In genomic region chr18:75132471-75132870, GRCh38 we compare ENCODE assay signal across 20 cellular contexts.
DNase-seq lines count a peak whose midpoint lies in the region; ATAC-seq and TF ChIP-seq lines count a peak whose summit lies in the region.
"Had no signal": no experiment of that assay in that cellular context is flagged by ENCODE, and none has a peak within 500 bp of the region (broad histone marks: within the 10 kb centered on the region; RNA-seq: fewer than 3 reads in every experiment).

No MANE protein-coding gene starts in this region.

- H3K27me3 ChIP-seq in gastroesophageal sphincter, result no peaks in the 10 kb centered on the region
- H3K27me3 ChIP-seq: SJSA1 had no signal

- 94 to 98% methylated on average over 2 to 5 of the region's 17 CpGs for WGBS in gastroesophageal sphincter (ENCODE audit: low coverage in 1 of 2), 2 donors

- H3K4me3 Mint-ChIP-seq in T-helper 2 cell treated with Interferon-gamma antibody and Interleukin-4, amounts not matched to agents 5 μg/mL and 100 μg/mL, for 36 hours, result no peak overlapping the region
- H3K4me3 Mint-ChIP-seq: CD14-positive monocyte had no signal

- ATAC-seq in gastroesophageal sphincter, result no peak
- ATAC-seq: HCT116, Right ventricle myocardium inferior had no signal

- no peaks in the 10 kb centered on the region for H3K4me1 Mint-ChIP-seq in T-helper 2 cell treated with Interferon-gamma antibody and Interleukin-4, amounts not matched to agents 5 μg/mL and 100 μg/mL, for 36 hours (ENCODE audit: low read depth)
- H3K4me1 Mint-ChIP-seq: CD14-positive monocyte had no signal

- TF ChIP-seq CTCF in C4-2B (conservative IDR thresholded peaks at IDR 0.05) (no peak), LNCaP clone FGC (IDR thresholded peaks at IDR 0.05; ENCODE audit: control insufficient read depth, extremely low read depth, insufficient read depth) (no peak), coronary artery (IDR thresholded peaks at IDR 0.05) (no peak), gastroesophageal sphincter (IDR thresholded peaks at IDR 0.05) (no peak)

- no peak for TF ChIP-seq POLR2A in gastroesophageal sphincter (IDR thresholded peaks at IDR 0.05)

- no peak overlapping the region for H3K27ac Mint-ChIP-seq in T-helper 2 cell treated with Interferon-gamma antibody and Interleukin-4, amounts not matched to agents 5 μg/mL and 100 μg/mL, for 36 hours

- H3K27ac ChIP-seq in C4-2B (peak overlapping the region; percentile 5; the same call in 1 of the 2 replicates), coronary artery (no peak overlapping the region), gastroesophageal sphincter (no peak overlapping the region)
- H3K27ac ChIP-seq: SJSA1 had no signal

- DNase-seq in LNCaP clone FGC (ENCODE audit: low read depth), result no peak
- DNase-seq in coronary artery (ENCODE audit: low spot score), result peak; percentile 49
- DNase-seq in posterior vena cava (ENCODE audit: low spot score), result peak; percentile 36
- no peak for DNase-seq in T-helper 2 cell treated with Interferon-gamma antibody and Interleukin-4, amounts not matched to agents 5 μg/mL and 100 μg/mL, for 36 hours (ENCODE audit: low spot score)
- DNase-seq in effector CD8-positive, alpha-beta T cell (lab: John Stamatoyannopoulos, UW), result no peak
- DNase-seq: GDM1, GOT3, KG1, MV-4-11, NCI-H1694, NCI-H2081 treated with DMSO at 0.1 percent for 48 hours, NCI-H2171 treated with DMSO at 0.1 percent for 48 hours, NCI-H524 treated with DMSO at 0.1 percent for 48 hours, OCI-M1 had no signal

- intact Hi-C loops in posterior vena cava (cut with DNase I), result no loop called here

- H3K4me1 ChIP-seq in gastroesophageal sphincter, result peaks cover 0 to 8% (median 0%) of the 10 kb centered on the region in 3 donors

- no peaks in the 10 kb centered on the region for H3K27me3 Mint-ChIP-seq in T-helper 2 cell treated with Interferon-gamma antibody and Interleukin-4, amounts not matched to agents 5 μg/mL and 100 μg/mL, for 36 hours (ENCODE audit: low read depth)

- no peaks in the 10 kb centered on the region for H3K9me3 ChIP-seq in gastroesophageal sphincter
- H3K9me3 ChIP-seq: SJSA1 had no signal

- H3K9me3 Mint-ChIP-seq in T-helper 2 cell treated with Interferon-gamma antibody and Interleukin-4, amounts not matched to agents 5 μg/mL and 100 μg/mL, for 36 hours, result no peaks in the 10 kb centered on the region

- H3K4me3 ChIP-seq in LNCaP clone FGC (ENCODE audit: low read depth, low read length) (peak overlapping the region; percentile 1; the same call in 1 of the 2 replicates), coronary artery (no peak overlapping the region), gastroesophageal sphincter (no peak overlapping the region)
- H3K4me3 ChIP-seq: SJSA1 had no signal

- no peaks in the 10 kb centered on the region for H3K36me3 ChIP-seq in gastroesophageal sphincter
- H3K36me3 ChIP-seq: SJSA1 had no signal

- no peak for TF ChIP-seq EP300 in gastroesophageal sphincter (IDR thresholded peaks at IDR 0.05)

- H3K36me3 Mint-ChIP-seq in T-helper 2 cell treated with Interferon-gamma antibody and Interleukin-4, amounts not matched to agents 5 μg/mL and 100 μg/mL, for 36 hours (ENCODE audit: low read depth), result no peaks in the 10 kb centered on the region
- H3K36me3 Mint-ChIP-seq: CD14-positive monocyte had no signal

Comparison
In these comparisons a context has a peak if more than half of its experiments do, and no peak if none do; other contexts are left out.
1. DNase-seq: peak in coronary artery (single experiment) and posterior vena cava (single experiment); none in LNCaP clone FGC (single experiment), T-helper 2 cell treated with Interferon-gamma antibody and Interleukin-4, amounts not matched to agents 5 μg/mL and 100 μg/mL, for 36 hours (single experiment) and effector CD8-positive, alpha-beta T cell (single experiment).